ENCODE assay signal across 1 cellular context in the genomic region with DNA sequence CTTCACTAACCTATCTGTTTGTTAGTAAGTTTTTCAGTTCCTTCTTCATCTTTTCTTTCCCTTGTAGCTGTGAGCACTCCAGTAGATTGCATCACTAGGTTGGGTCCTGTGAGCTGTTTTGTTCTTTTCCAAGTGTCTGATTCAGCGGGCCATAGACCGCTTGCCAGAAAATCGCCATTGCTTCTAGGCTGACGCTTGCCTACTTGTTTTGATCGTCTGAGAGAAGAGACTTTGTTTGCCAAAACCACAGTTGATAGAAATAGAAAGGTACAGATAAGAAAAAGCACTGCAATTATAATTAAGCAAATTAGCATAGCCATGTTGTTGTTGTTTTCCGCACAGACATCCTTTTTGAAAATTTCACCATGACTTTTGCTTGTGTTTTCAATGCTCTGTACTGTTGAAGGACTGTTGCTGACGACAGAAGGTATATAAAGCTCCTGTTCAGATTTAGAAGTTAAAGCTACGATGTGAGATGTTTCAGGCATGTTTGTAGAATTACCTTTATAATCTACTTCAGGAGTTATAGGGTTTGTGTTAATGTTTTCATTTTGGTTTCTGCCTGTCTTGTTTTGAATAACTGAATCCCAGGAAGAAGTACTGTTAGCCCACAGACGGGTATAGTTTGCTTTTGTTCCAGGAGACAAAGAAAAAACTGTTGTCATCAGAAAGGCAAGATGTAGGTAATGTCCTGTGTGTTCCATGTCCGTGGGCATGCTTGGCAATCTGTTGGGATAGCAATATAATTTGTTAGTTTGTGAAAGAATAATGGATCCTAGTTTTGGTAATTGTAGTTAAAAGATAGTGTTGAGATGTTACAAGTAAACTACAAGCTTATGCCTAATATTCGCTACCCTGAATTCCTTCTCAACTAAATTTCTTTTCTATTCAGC.
TF ChIP-seq lines count a peak whose summit lies in the region.

No MANE protein-coding gene starts in this region.

TF ChIP-seq in IMR-90, 13 proteins besides CTCF, POLR2A, EP300 and RAD21:
- TF ChIP-seq NFE2L2 (IDR thresholded peaks at IDR 0.05; ENCODE audit: low read depth, low read length) (no peak), MAZ (IDR thresholded peaks at IDR 0.05; ENCODE audit: borderline replicate concordance, low read depth, low read length) (no peak), MAFK (IDR thresholded peaks at IDR 0.05; ENCODE audit: low read depth, low read length) (no peak), CEBPB (IDR thresholded peaks at IDR 0.05; ENCODE audit: low read depth, low read length) (peak; percentile 93)
- TF ChIP-seq, protein P1, sequence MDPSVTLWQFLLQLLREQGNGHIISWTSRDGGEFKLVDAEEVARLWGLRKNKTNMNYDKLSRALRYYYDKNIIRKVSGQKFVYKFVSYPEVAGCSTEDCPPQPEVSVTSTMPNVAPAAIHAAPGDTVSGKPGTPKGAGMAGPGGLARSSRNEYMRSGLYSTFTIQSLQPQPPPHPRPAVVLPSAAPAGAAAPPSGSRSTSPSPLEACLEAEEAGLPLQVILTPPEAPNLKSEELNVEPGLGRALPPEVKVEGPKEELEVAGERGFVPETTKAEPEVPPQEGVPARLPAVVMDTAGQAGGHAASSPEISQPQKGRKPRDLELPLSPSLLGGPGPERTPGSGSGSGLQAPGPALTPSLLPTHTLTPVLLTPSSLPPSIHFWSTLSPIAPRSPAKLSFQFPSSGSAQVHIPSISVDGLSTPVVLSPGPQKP (IDR thresholded peaks at IDR 0.05; ENCODE audit: borderline replicate concordance, low read depth, low read length), result no peak
- TF ChIP-seq, protein P2, sequence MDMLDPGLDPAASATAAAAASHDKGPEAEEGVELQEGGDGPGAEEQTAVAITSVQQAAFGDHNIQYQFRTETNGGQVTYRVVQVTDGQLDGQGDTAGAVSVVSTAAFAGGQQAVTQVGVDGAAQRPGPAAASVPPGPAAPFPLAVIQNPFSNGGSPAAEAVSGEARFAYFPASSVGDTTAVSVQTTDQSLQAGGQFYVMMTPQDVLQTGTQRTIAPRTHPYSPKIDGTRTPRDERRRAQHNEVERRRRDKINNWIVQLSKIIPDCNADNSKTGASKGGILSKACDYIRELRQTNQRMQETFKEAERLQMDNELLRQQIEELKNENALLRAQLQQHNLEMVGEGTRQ (IDR thresholded peaks at IDR 0.05; ENCODE audit: low read depth, low read length), result no peak
